Comparison of ENCODE assay signal across 1 cellular context in the genomic region with DNA sequence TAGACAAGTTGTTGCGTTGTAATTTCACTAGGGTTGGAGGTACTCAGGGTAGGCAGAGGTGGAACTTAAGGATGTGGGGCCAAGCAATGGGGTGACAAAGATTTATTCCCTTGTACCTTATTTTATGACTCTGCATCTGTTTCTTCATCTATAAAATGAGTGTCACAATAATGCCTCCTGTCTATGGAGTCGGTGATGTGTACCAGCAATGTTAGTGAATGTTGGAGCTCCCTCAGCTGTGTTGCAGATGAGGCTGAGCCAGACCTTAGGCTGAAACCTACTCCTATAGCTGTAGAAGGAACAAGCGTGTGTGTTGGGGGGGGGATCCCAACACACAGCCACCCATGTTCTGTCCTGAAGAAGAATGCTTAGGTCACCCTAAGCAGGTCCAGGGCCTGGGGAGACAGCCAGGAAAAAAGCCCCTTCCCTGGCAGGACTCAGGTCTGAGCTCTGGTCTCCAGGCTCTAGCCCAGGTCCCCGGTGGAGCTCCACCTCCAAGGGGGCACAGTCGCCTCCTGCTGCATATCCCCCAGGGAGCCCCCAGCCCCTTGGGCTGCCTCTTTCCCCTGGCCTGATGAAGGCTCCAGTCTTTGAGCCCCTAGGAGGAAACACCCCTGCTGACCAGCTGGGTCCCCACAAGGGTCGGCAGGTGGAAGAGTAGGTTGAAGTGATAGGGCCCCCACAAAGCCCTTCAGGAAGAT.
TF ChIP-seq lines count a peak whose summit lies in the region.

No MANE protein-coding gene starts in this region.

TF ChIP-seq in HCT116, 20 proteins besides CTCF, POLR2A, EP300 and RAD21:
- TF ChIP-seq POLR2AphosphoS5 (IDR thresholded peaks at IDR 0.05; ENCODE audit: low read depth, low read length), result no peak; the same call in 1 of the 2 replicates
